8 cellular contexts compared by ENCODE assay signal in genomic region chr9:137067860-137068538, GRCh38. TPM values are rescaled to one million over a fixed set of nuclear protein-coding genes. Genes with fewer than 3 reads are reported as not detected.
DNase-seq lines count a peak whose midpoint lies in the region; TF ChIP-seq lines count a peak whose summit lies in the region.

No MANE protein-coding gene starts in this region.

- no peaks in the 10 kb centered on the region for H3K36me3 Mint-ChIP-seq in activated naive CD4-positive, alpha-beta T cell treated with anti-CD3 and anti-CD28 coated beads for 36 hours (ENCODE audit: low read depth)

- intact Hi-C loops in activated naive CD4-positive, alpha-beta T cell treated with anti-CD3 and anti-CD28 coated beads for 36 hours (cut with micrococcal nuclease): loop anchor here (1.0 to 5.0 kb wide), 2 partner anchors 22 to 41 kb away; partner anchors contain the start of genes ABCA2 and NPDC1
- intact Hi-C loops in posterior cingulate gyrus (cut with DNase I) (no loop called here), vagina (cut with DNase I) (no loop called here)

- H3K9me3 ChIP-seq in vagina: no peaks in the 10 kb centered on the region

- no peak overlapping the region for H3K27ac Mint-ChIP-seq in activated naive CD4-positive, alpha-beta T cell treated with anti-CD3 and anti-CD28 coated beads for 36 hours

- H3K4me1 ChIP-seq in vagina: peaks cover 22% of the 10 kb centered on the region

- no peak overlapping the region for H3K27ac ChIP-seq in vagina

- H3K9me3 Mint-ChIP-seq in activated naive CD4-positive, alpha-beta T cell treated with anti-CD3 and anti-CD28 coated beads for 36 hours: no peaks in the 10 kb centered on the region

- no peak for TF ChIP-seq POLR2A in vagina (IDR thresholded peaks at IDR 0.05)

- peaks cover 11% of the 10 kb centered on the region for H3K4me1 Mint-ChIP-seq in activated naive CD4-positive, alpha-beta T cell treated with anti-CD3 and anti-CD28 coated beads for 36 hours (ENCODE audit: low read depth)

- H3K27me3 Mint-ChIP-seq in activated naive CD4-positive, alpha-beta T cell treated with anti-CD3 and anti-CD28 coated beads for 36 hours (ENCODE audit: low read depth): peaks cover 3% of the 10 kb centered on the region

- no peak overlapping the region for H3K4me3 Mint-ChIP-seq in activated naive CD4-positive, alpha-beta T cell treated with anti-CD3 and anti-CD28 coated beads for 36 hours

- DNase-seq in AG08396 (ENCODE audit: low spot score) (peak; percentile 87), GM19238 (ENCODE audit: insufficient read length, low spot score) (peak; percentile 91), NCI-H1092 treated with DMSO at 0.1 percent for 48 hours (lab: John Stamatoyannopoulos, UW) (peak; percentile 70), SKM-1 treated with dmso at 0.1 percent for 144 hours (lab: John Stamatoyannopoulos, UW; ENCODE audit: unreplicated experiment) (peak; percentile 77), globus pallidus (ENCODE audit: low spot score) (peak; percentile 83), posterior cingulate gyrus (peak; percentile 70 to 97 (median 84)), vagina (ENCODE audit: extremely low spot score in 2 of 2) (no peak)
- peak; percentile 88 for DNase-seq in activated naive CD4-positive, alpha-beta T cell treated with anti-CD3 and anti-CD28 coated beads for 36 hours

- H3K27me3 ChIP-seq in vagina: no peaks in the 10 kb centered on the region

- CTCF ChIA-PET in activated naive CD4-positive, alpha-beta T cell treated with anti-CD3 and anti-CD28 coated beads for 36 hours (lab: Charles Lee): interaction anchor here (0.6 to 9.0 kb wide), 22 partner anchors 9 to 484 kb away, joined by 3 to 66 read pairs (median 5); partner anchors contain the start of genes ABCA2, AJM1, CYSRT1 and DPP7

- no peaks in the 10 kb centered on the region for H3K36me3 ChIP-seq in vagina

- peak; percentile 63 to 76 (median 73) for TF ChIP-seq CTCF in vagina (IDR thresholded peaks at IDR 0.05)

- no peak overlapping the region for H3K4me3 ChIP-seq in vagina

RNA-seq across cellular contexts. Expression of gene SAPCD2, which starts 2.4 kb away (rescaled TPM):
- total RNA-seq in activated naive CD4-positive, alpha-beta T cell treated with anti-CD3 and anti-CD28 coated beads for 36 hours: 1 to 10 TPM; 3.8 to 3.9 TPM
- 2.7 TPM for total RNA-seq in vagina

RNA-seq across cellular contexts. Expression of gene UAP1L1, which starts 9.3 kb away (rescaled TPM):
- total RNA-seq in activated naive CD4-positive, alpha-beta T cell treated with anti-CD3 and anti-CD28 coated beads for 36 hours: 1 to 10 TPM; 2.6 to 3.4 TPM
- 13.3 TPM for total RNA-seq in vagina

RNA-seq across cellular contexts. Expression of gene ENTPD2, which starts 14.1 kb away (rescaled TPM):
- total RNA-seq in activated naive CD4-positive, alpha-beta T cell treated with anti-CD3 and anti-CD28 coated beads for 36 hours: not detected
- 4.9 TPM for total RNA-seq in vagina

RNA-seq across cellular contexts. Expression of gene MAN1B1, which starts 18.8 kb away (rescaled TPM):
- total RNA-seq in activated naive CD4-positive, alpha-beta T cell treated with anti-CD3 and anti-CD28 coated beads for 36 hours: 10 to 100 TPM; 18.7 to 18.9 TPM
- total RNA-seq in vagina: 34.1 TPM

RNA-seq across cellular contexts. Expression of gene NPDC1, which starts 22.0 kb away (rescaled TPM):
- total RNA-seq in activated naive CD4-positive, alpha-beta T cell treated with anti-CD3 and anti-CD28 coated beads for 36 hours: 10 to 100 TPM; 14.2 to 15.9 TPM
- 67.5 TPM for total RNA-seq in vagina

Comparison
In these comparisons a context has a peak if more than half of its experiments do, and no peak if none do; other contexts are left out.
1. DNase-seq: peak in AG08396 (single experiment), GM19238 (single experiment), NCI-H1092 treated with DMSO at 0.1 percent for 48 hours (single experiment), SKM-1 treated with dmso at 0.1 percent for 144 hours (single experiment), activated naive CD4-positive, alpha-beta T cell treated with anti-CD3 and anti-CD28 coated beads for 36 hours (single experiment), globus pallidus (single experiment) and posterior cingulate gyrus (10 of 10); none in vagina (0 of 2).